ENCODE assay signal across 18 cellular contexts in genomic region chr4:61336488-61336887, GRCh38.
DNase-seq lines count a peak whose midpoint lies in the region; ATAC-seq and TF ChIP-seq lines count a peak whose summit lies in the region.
"Had no signal": no experiment of that assay in that cellular context is flagged by ENCODE, and none has a peak within 500 bp of the region (broad histone marks: within the 10 kb centered on the region; RNA-seq: fewer than 3 reads in every experiment).

No MANE protein-coding gene starts in this region.

- no peak overlapping the region; the same call in 1 of the 2 replicates for H2AFZ ChIP-seq in GM23338
- H2AFZ ChIP-seq in neural cell (ENCODE audit: low read depth, low read length), result no peak overlapping the region

- peak overlapping the region; percentile 54 for H3K4me3 Mint-ChIP-seq in GM23338
- H3K4me3 Mint-ChIP-seq: activated naive CD4-positive, alpha-beta T cell treated with anti-CD3 and anti-CD28 coated beads for 36 hours had no signal

- 5 to 8% methylated on average over 5 of the region's 5 CpGs for WGBS in ectodermal cell, 2 experiments

- peak overlapping the region; percentile 84 for H3K27ac Mint-ChIP-seq in GM23338
- H3K27ac Mint-ChIP-seq: activated naive CD4-positive, alpha-beta T cell treated with anti-CD3 and anti-CD28 coated beads for 36 hours had no signal

- peak; percentile 80 for ATAC-seq in GM23338
- ATAC-seq: Panc1 had no signal

- H3K4me1 Mint-ChIP-seq in GM23338, result peaks cover 42% of the 10 kb centered on the region

- peaks cover 16% of the 10 kb centered on the region for H3K79me2 ChIP-seq in GM23338 (replicated peaks; ENCODE audit: insufficient read depth)
- peaks cover 49% of the 10 kb centered on the region for H3K79me2 ChIP-seq in neural cell (replicated peaks; ENCODE audit: insufficient read depth, low read length)

- H3K27ac ChIP-seq in GM23338 (ENCODE audit: low read depth) (peak overlapping the region; percentile 86), ectodermal cell (ENCODE audit: insufficient read depth, low read depth, low read length, poor library complexity, severe bottlenecking) (peak overlapping the region; percentile 87), neural cell (ENCODE audit: low read length) (peak overlapping the region; percentile 57)
- H3K27ac ChIP-seq: brain microvascular endothelial cell, ovary had no signal

- no peaks in the 10 kb centered on the region for H3K9me2 ChIP-seq in GM23338 (ENCODE audit: insufficient read depth)
- H3K9me2 ChIP-seq in neural cell (ENCODE audit: insufficient read depth, low read length), result no peaks in the 10 kb centered on the region

- peak overlapping the region; percentile 61 for H3K4me2 ChIP-seq in GM23338
- H3K4me2 ChIP-seq in neural cell (ENCODE audit: low read length), result no peak overlapping the region

- no peak for TF ChIP-seq RAD21 in neural cell (conservative IDR thresholded peaks at IDR 0.05)

- H3K27me3 ChIP-seq in GM23338 (ENCODE audit: insufficient read depth) (no peaks in the 10 kb centered on the region), ectodermal cell (ENCODE audit: control insufficient read depth, insufficient read depth, low read length, poor library complexity, severe bottlenecking) (no peaks in the 10 kb centered on the region), neural cell (ENCODE audit: insufficient read depth, low read depth, low read length) (no peaks in the 10 kb centered on the region)
- H3K27me3 ChIP-seq: brain microvascular endothelial cell had no signal

- H3K9ac ChIP-seq in neural cell (ENCODE audit: low read length), result no peak overlapping the region

- peak overlapping the region; percentile 15; the same call in 1 of the 2 replicates for H3K4me3 ChIP-seq in GM23338
- H3K4me3 ChIP-seq in ectodermal cell (ENCODE audit: insufficient read depth, low read depth, low read length), result no peak overlapping the region
- no peak overlapping the region for H3K4me3 ChIP-seq in neural cell (ENCODE audit: low read length)
- H3K4me3 ChIP-seq: ovary had no signal

- no peak for TF ChIP-seq CTCF in GM23338 (conservative IDR thresholded peaks at IDR 0.05; ENCODE audit: low read depth in 2 of 2)
- no peak for TF ChIP-seq CTCF in neural cell (IDR thresholded peaks at IDR 0.05; ENCODE audit: poor library complexity, severe bottlenecking)

- H4K20me1 ChIP-seq in GM23338 (replicated peaks; ENCODE audit: insufficient read depth), result no peaks in the 10 kb centered on the region
- no peaks in the 10 kb centered on the region for H4K20me1 ChIP-seq in neural cell (ENCODE audit: insufficient read depth)

- H3K36me3 ChIP-seq in GM23338 (ENCODE audit: insufficient read depth), result no peaks in the 10 kb centered on the region
- no peaks in the 10 kb centered on the region for H3K36me3 ChIP-seq in ectodermal cell (ENCODE audit: control insufficient read depth, insufficient read depth, low read length)
- no peaks in the 10 kb centered on the region for H3K36me3 ChIP-seq in neural cell (ENCODE audit: insufficient read depth, low read length)
- H3K36me3 ChIP-seq: brain microvascular endothelial cell, ovary had no signal

- H3K36me3 Mint-ChIP-seq in GM23338 (ENCODE audit: low read depth), result no peaks in the 10 kb centered on the region

- H3K9me3 ChIP-seq in ectodermal cell (ENCODE audit: control insufficient read depth, low read length), result no peaks in the 10 kb centered on the region
- H3K9me3 ChIP-seq in neural cell (ENCODE audit: low read length), result no peaks in the 10 kb centered on the region
- H3K9me3 ChIP-seq: ovary had no signal

- DNase-seq in GM23338 (ENCODE audit: low spot score) (peak; percentile 32), NCI-H446 treated with DMSO at 0.1 percent for 48 hours (lab: John Stamatoyannopoulos, UW) (peak; percentile 51), GF-D8 (lab: John Stamatoyannopoulos, UW) (no peak), cortex of kidney (lab: John Stamatoyannopoulos, UW) (no peak), NCI-H2196 treated with DMSO at 0.1 percent for 48 hours (lab: John Stamatoyannopoulos, UW; ENCODE audit: unreplicated experiment) (no peak), islet precursor cell (no peak)
- DNase-seq: ACHN; activated CD4-positive, alpha-beta T cell treated with anti-CD3 and anti-CD28 coated beads, Interleukin-2, amount 50 U/mL, for 1 hour; activated naive CD4-positive, alpha-beta T cell treated with anti-CD3 and anti-CD28 coated beads for 36 hours; brain microvascular endothelial cell; DMS53; effector CD8-positive, alpha-beta T cell; NCI-H187 treated with DMSO at 0.1 percent for 48 hours; NCI-H774; ovary had no signal

- H3K27me3 Mint-ChIP-seq in GM23338 (ENCODE audit: insufficient read depth, low read depth, poor library complexity), result peaks cover 2% of the 10 kb centered on the region

- H3K9me3 Mint-ChIP-seq in GM23338, result no peaks in the 10 kb centered on the region
- H3K9me3 Mint-ChIP-seq: activated naive CD4-positive, alpha-beta T cell treated with anti-CD3 and anti-CD28 coated beads for 36 hours had no signal

- no peaks in the 10 kb centered on the region for H3F3A ChIP-seq in GM23338 (replicated peaks; ENCODE audit: low read depth)
- H3F3A ChIP-seq in neural cell (ENCODE audit: insufficient read depth, low read length, poor library complexity, severe bottlenecking), result peaks cover 3% of the 10 kb centered on the region

- TF ChIP-seq EP300 in neural cell (conservative IDR thresholded peaks at IDR 0.05; ENCODE audit: poor library complexity, severe bottlenecking), result no peak

- H3K4me1 ChIP-seq in GM23338 (ENCODE audit: insufficient read depth) (peaks cover 37% of the 10 kb centered on the region), ectodermal cell (ENCODE audit: control insufficient read depth, insufficient read depth, low read length) (peaks cover 22% of the 10 kb centered on the region)

TF ChIP-seq in GM23338, 12 proteins besides CTCF, POLR2A, EP300 and RAD21 (continues in another document):
- TF ChIP-seq REST (IDR thresholded peaks at IDR 0.05; ENCODE audit: unreplicated experiment), result no peak
- TF ChIP-seq ZNF331 (CRISPR knock-in tag; IDR thresholded peaks at IDR 0.05; ENCODE audit: low read depth), result no peak
- TF ChIP-seq EZH2 (IDR thresholded peaks at IDR 0.05; ENCODE audit: low read depth, unreplicated experiment), result no peak

TF ChIP-seq in neural cell, 6 proteins besides CTCF, POLR2A, EP300 and RAD21:
- TF ChIP-seq MXI1 (conservative IDR thresholded peaks at IDR 0.05; ENCODE audit: poor library complexity, severe bottlenecking) (no peak), TAF1 (IDR thresholded peaks at IDR 0.05; ENCODE audit: low read depth) (no peak), REST (IDR thresholded peaks at IDR 0.05; ENCODE audit: borderline replicate concordance) (no peak), EZH2 (IDR thresholded peaks at IDR 0.05; ENCODE audit: borderline replicate concordance, insufficient read depth, low read length, poor library complexity, severe bottlenecking) (no peak), POLR2AphosphoS5 (IDR thresholded peaks at IDR 0.05) (no peak), SMC3 (conservative IDR thresholded peaks at IDR 0.05; ENCODE audit: poor library complexity) (no peak)

Comparison
In these comparisons a context has a peak if more than half of its experiments do, and no peak if none do; other contexts are left out.
1. DNase-seq: peak in GM23338 (single experiment) and NCI-H446 treated with DMSO at 0.1 percent for 48 hours (single experiment); none in GF-D8 (single experiment), cortex of kidney (single experiment), NCI-H2196 treated with DMSO at 0.1 percent for 48 hours (single experiment) and islet precursor cell (single experiment).
2. Peak in every context shown above with its lines, with median percentiles within 50 percentile points of each other: H3K27ac ChIP-seq.